Comparison of ENCODE assay signal across 10 cellular contexts in the genomic region with DNA sequence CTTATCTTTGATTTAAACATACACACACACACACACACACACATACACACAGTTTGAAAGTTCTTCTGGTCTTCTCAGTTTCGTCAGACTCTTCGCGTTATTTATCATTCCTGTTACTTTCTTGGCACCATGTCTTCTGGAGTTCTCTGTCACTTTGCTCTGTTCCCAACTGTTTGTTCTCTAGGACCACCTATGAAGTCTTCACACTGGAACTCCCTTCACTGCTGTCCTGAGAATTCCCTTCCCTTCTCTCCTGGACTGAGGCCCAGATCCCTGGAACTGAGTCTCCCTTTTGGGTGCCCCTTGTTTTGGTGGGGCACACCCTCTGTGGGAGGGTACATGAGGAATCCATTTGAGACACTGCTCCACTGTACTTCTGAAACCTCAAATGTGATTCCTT. TPM values are rescaled to one million over a fixed set of nuclear protein-coding genes. Genes with fewer than 3 reads are reported as not detected.
DNase-seq lines count a peak whose midpoint lies in the region; ATAC-seq and TF ChIP-seq lines count a peak whose summit lies in the region.
"Had no signal": no experiment of that assay in that cellular context is flagged by ENCODE, and none has a peak within 500 bp of the region (broad histone marks: within the 10 kb centered on the region; RNA-seq: fewer than 3 reads in every experiment).

No MANE protein-coding gene starts in this region.

- peak overlapping the region; percentile 84 for H3K4me2 ChIP-seq in fibroblast of lung (ENCODE audit: extremely low read depth, insufficient read depth, low read length)

- ATAC-seq in left colon (no peak), GM19467 (IDR thresholded peaks at IDR 0.05; ENCODE audit: unreplicated experiment) (no peak)
- ATAC-seq: natural killer cell had no signal

- TF ChIP-seq CTCF in fibroblast of lung (conservative IDR thresholded peaks at IDR 0.05 in 1 of 2, IDR thresholded peaks at IDR 0.05 in 1 of 2; ENCODE audit: low read depth in 1 of 2, low read length in 2 of 2) (no peak), thyroid gland (IDR thresholded peaks at IDR 0.05) (no peak)

- DNase-seq in SK-MEL-5 (ENCODE audit: low read depth, low spot score) (peak; percentile 84), fibroblast of lung (ENCODE audit: low read depth in 2 of 2) (peak; percentile 34 to 82), thyroid gland (no peak), left colon (no peak), NOMO-1 treated with DMSO at 0.1 percent for 48 hours (lab: John Stamatoyannopoulos, UW; ENCODE audit: unreplicated experiment) (no peak)
- no peak for DNase-seq in stimulated activated CD4-positive, alpha-beta T cell treated with anti-CD3 and anti-CD28 coated beads, Interleukin-4, amount 100 ng/mL, for 4 hours
- DNase-seq: effector memory CD4-positive, alpha-beta T cell; natural killer cell had no signal

- H3K9ac ChIP-seq in fibroblast of lung (ENCODE audit: insufficient read depth, low read length): peak overlapping the region; percentile 34
- H3K9ac ChIP-seq in mucosa of rectum (ENCODE audit: low read depth in 1 of 2, low read length in 2 of 2): no peak overlapping the region

- no peaks in the 10 kb centered on the region for H4K20me1 ChIP-seq in fibroblast of lung (ENCODE audit: control insufficient read depth, extremely low read depth, insufficient read depth, low read length)

- H3K27ac ChIP-seq in fibroblast of lung (ENCODE audit: insufficient read depth, low read length) (peak overlapping the region; percentile 66), mucosa of rectum (ENCODE audit: low read depth in 2 of 2, low read length in 2 of 2) (peak overlapping the region; percentile 7 to 39), thyroid gland (peak overlapping the region in 2 of 3 donors; percentile 43 to 64)

- no peaks in the 10 kb centered on the region for H3K27me3 ChIP-seq in fibroblast of lung (ENCODE audit: control insufficient read depth, insufficient read depth, low read length)
- no peaks in the 10 kb centered on the region for H3K27me3 ChIP-seq in mucosa of rectum (ENCODE audit: control insufficient read depth in 2 of 2, insufficient read depth in 2 of 2, low read length in 2 of 2)
- H3K27me3 ChIP-seq in thyroid gland: no peaks in the 10 kb centered on the region

- in situ Hi-C loops in SK-MEL-5 (cut with HindIII; ENCODE audit: low pct_unique_long_range_greater_than_20kb, low sequenced_read_pairs): no loop called here

- peak overlapping the region; percentile 6 to 36 (median 26) for H3K4me3 ChIP-seq in fibroblast of lung (replicated peaks in 1 of 4; ENCODE audit: control extremely low read depth in 1 of 4, insufficient read depth in 1 of 4, low read depth in 3 of 4, low read length in 4 of 4)
- no peak overlapping the region for H3K4me3 ChIP-seq in mucosa of rectum (ENCODE audit: low read length in 2 of 2)
- H3K4me3 ChIP-seq in thyroid gland (replicated peaks in 1 of 3): no peak overlapping the region

- peak overlapping the region; percentile 74 for H2AFZ ChIP-seq in fibroblast of lung (ENCODE audit: low read length)

- intact Hi-C loops in thyroid gland (cut with DNase I): loop anchor here (2.0 to 5.0 kb wide), 2 partner anchors 115 to 191 kb away; partner anchors contain the start of gene CNN3
- intact Hi-C loops in left colon (cut with DNase I, micrococcal nuclease): loop anchor here (2.0 to 5.0 kb wide), 3 partner anchors 115 to 190 kb away; partner anchors contain the start of gene CNN3 (in 1 of the 2)

- WGBS in thyroid gland, 2 donors: 70 to 77% methylated on average over 3 of the region's 3 CpGs

- H3K36me3 ChIP-seq in fibroblast of lung (ENCODE audit: control insufficient read depth, insufficient read depth, low read length): no peaks in the 10 kb centered on the region
- no peaks in the 10 kb centered on the region for H3K36me3 ChIP-seq in mucosa of rectum (ENCODE audit: control insufficient read depth in 2 of 2, insufficient read depth in 2 of 2, low read length in 2 of 2)
- H3K36me3 ChIP-seq in thyroid gland: no peaks in the 10 kb centered on the region

- H3K79me2 ChIP-seq in fibroblast of lung (ENCODE audit: control insufficient read depth, insufficient read depth, low read length): peaks cover 2% of the 10 kb centered on the region

- no peak for TF ChIP-seq POLR2A in thyroid gland (IDR thresholded peaks at IDR 0.05)

- H3K9me3 ChIP-seq in fibroblast of lung (ENCODE audit: control insufficient read depth, insufficient read depth, low read depth, low read length) (no peaks in the 10 kb centered on the region), mucosa of rectum (ENCODE audit: control insufficient read depth in 2 of 2, low read length in 2 of 2) (no peaks in the 10 kb centered on the region), thyroid gland (no peaks in the 10 kb centered on the region)

- peaks cover 13% of the 10 kb centered on the region for H3K4me1 ChIP-seq in fibroblast of lung (ENCODE audit: control insufficient read depth, extremely low read depth, insufficient read depth, low read length)
- peaks cover 0 to 3% of the 10 kb centered on the region in 2 donors for H3K4me1 ChIP-seq in mucosa of rectum (ENCODE audit: control insufficient read depth in 2 of 2, insufficient read depth in 2 of 2, low read length in 2 of 2)
- peaks cover 0 to 11% of the 10 kb centered on the region in 2 donors for H3K4me1 ChIP-seq in thyroid gland

RNA-seq across cellular contexts. Expression of gene ALG14, which starts 30.5 kb away (rescaled TPM):
- total RNA-seq in SK-MEL-5 (2014; rRNA removed; shearing (Covaris generic)): 4.7 and 7.1 TPM in 2 replicates
- 2.5 and 2.9 TPM in 2 replicates for polyA plus RNA-seq in SK-MEL-5 (2015; cell fraction: cytosol; rRNA removed)
- polyA plus RNA-seq in SK-MEL-5 (2015; cell fraction: nucleus; rRNA removed): 0.43 and 0.64 TPM in 2 replicates
- total RNA-seq in fibroblast of lung (3.8 and 4.6 TPM in 2 replicates), thyroid gland (1 to 10 TPM; 1.5 to 4.6 (median 3.2) TPM), left colon (10 to 100 TPM in 1 of 2 donors, 1 to 10 TPM in 1; 9.8 to 13.9 TPM)
- 3.5 TPM in 2 replicates for polyA plus RNA-seq in fibroblast of lung
- polyA plus RNA-seq in fibroblast of lung (2012): 6.0 and 6.5 TPM in 2 replicates
- 0.74 and 0.79 TPM in 2 replicates for polyA minus RNA-seq in fibroblast of lung (ENCODE audit: low replicate concordance)

Comparison
In these comparisons a context has a peak if more than half of its experiments do, and no peak if none do; other contexts are left out.
1. DNase-seq: peak in SK-MEL-5 (single experiment) and fibroblast of lung (2 of 2); none in thyroid gland (0 of 2), stimulated activated CD4-positive, alpha-beta T cell treated with anti-CD3 and anti-CD28 coated beads, Interleukin-4, amount 100 ng/mL, for 4 hours (0 of 2), left colon (0 of 2) and NOMO-1 treated with DMSO at 0.1 percent for 48 hours (single experiment).
2. H3K4me3 ChIP-seq: peak in fibroblast of lung (4 of 4); none in mucosa of rectum (0 of 2) and thyroid gland (0 of 3).
3. Peak in every context shown above with its lines, with median percentiles within 50 percentile points of each other: H3K27ac ChIP-seq.